In genomic region chr1:31423418-31423947, GRCh38 we compare ENCODE assay signal across 10 cellular contexts. TPM values are rescaled to one million over a fixed set of nuclear protein-coding genes. Genes with fewer than 3 reads are reported as not detected.
A peak's percentile ranks its signal among the peaks of the same experiment; 100 is the strongest.
DNase-seq lines count a peak whose midpoint lies in the region; ATAC-seq and TF ChIP-seq lines count a peak whose summit lies in the region.
"Had no signal": no experiment of that assay in that cellular context is flagged by ENCODE, and none has a peak within 500 bp of the region (broad histone marks: within the 10 kb centered on the region; RNA-seq: fewer than 3 reads in every experiment).

No MANE protein-coding gene starts in this region.

- peaks cover 44% of the 10 kb centered on the region for H3K36me3 ChIP-seq in DOHH2 (ENCODE audit: control insufficient read depth, low read length)

- H3K4me3 ChIP-seq in DOHH2 (ENCODE audit: low read length) = peak overlapping the region; percentile 97

- no peaks in the 10 kb centered on the region for H3K36me3 Mint-ChIP-seq in CD14-positive monocyte

- H3K9me2 ChIP-seq in DOHH2 (replicated peaks; ENCODE audit: control insufficient read depth, low read length) = no peaks in the 10 kb centered on the region

- H4K20me1 ChIP-seq in DOHH2 (ENCODE audit: control insufficient read depth, insufficient read depth, low read depth, low read length) = no peaks in the 10 kb centered on the region

- peaks cover 7 to 16% (median 13%) of the 10 kb centered on the region in 3 donors for H3K27me3 Mint-ChIP-seq in CD14-positive monocyte (ENCODE audit: low read depth in 3 of 3)

- no peak overlapping the region for H3K27ac Mint-ChIP-seq in CD14-positive monocyte

- TF ChIP-seq CTCF in DOHH2 (IDR thresholded peaks at IDR 0.05; ENCODE audit: low read depth, low read length, poor library complexity, severe bottlenecking) (no peak), CD14-positive monocyte (IDR thresholded peaks at IDR 0.05) (no peak)

- ATAC-seq in GM19324 (IDR thresholded peaks at IDR 0.05; ENCODE audit: low FRiP score, unreplicated experiment) (peak; percentile 76), HG03060 (IDR thresholded peaks at IDR 0.05; ENCODE audit: low read depth, unreplicated experiment) (peak; percentile 63)

- H3K9me3 Mint-ChIP-seq in CD14-positive monocyte = no peaks in the 10 kb centered on the region
- H3K9me3 Mint-ChIP-seq: nephron had no signal

- intact Hi-C loops in CD14-positive monocyte (cut with micrococcal nuclease) = loop anchor here (2.0 to 10.0 kb wide), 2 partner anchors 27 to 121 kb away; no protein-coding TSS in a partner anchor

- H3K4me1 Mint-ChIP-seq in CD14-positive monocyte = peaks cover 8% of the 10 kb centered on the region

- H3K4me2 ChIP-seq in DOHH2 (ENCODE audit: low read length) = peak overlapping the region; percentile 93

- H3K79me2 ChIP-seq in DOHH2 (ENCODE audit: control insufficient read depth, low read length) = peaks cover 47% of the 10 kb centered on the region

- peak overlapping the region; percentile 95 for H3K27ac ChIP-seq in DOHH2 (ENCODE audit: low read depth, low read length)

- DNase-seq in RPMI8226 (peak; percentile 95), NCI-H146 (lab: John Stamatoyannopoulos, UW) (no peak), CD14-positive monocyte (ENCODE audit: low spot score) (no peak)
- no peak for DNase-seq in activated naive CD4-positive, alpha-beta T cell treated with anti-CD3 and anti-CD28 coated beads, Interleukin-2, amount 50 U/mL, for 16 hours
- DNase-seq in activated CD8-positive, alpha-beta memory T cell treated with anti-CD3 and anti-CD28 coated beads, Interleukin-2, amount 50 U/mL, for 4 hours = no peak
- DNase-seq: NCI-H524 treated with DMSO at 0.1 percent for 48 hours had no signal

- H3K27me3 ChIP-seq in DOHH2 (ENCODE audit: control insufficient read depth, low read length) = no peaks in the 10 kb centered on the region

- no peaks in the 10 kb centered on the region for H3K9me3 ChIP-seq in DOHH2 (ENCODE audit: control insufficient read depth, insufficient read depth, low read length)

- peak overlapping the region in 1 of 2 donors; percentile 15 for H3K4me3 Mint-ChIP-seq in CD14-positive monocyte
- H3K4me3 Mint-ChIP-seq: nephron had no signal

- peaks cover 70% of the 10 kb centered on the region for H3K4me1 ChIP-seq in DOHH2 (ENCODE audit: control insufficient read depth, low read length)

- H3F3A ChIP-seq in DOHH2 (ENCODE audit: control insufficient read depth, insufficient read depth) = peaks cover 5% of the 10 kb centered on the region

RNA-seq across cellular contexts. Expression of gene SERINC2, which starts 10.5 kb away (rescaled TPM):
- polyA plus RNA-seq in CD14-positive monocyte = 1 to 10 TPM; 4.1 to 7.8 TPM

RNA-seq across cellular contexts. Expression of gene FABP3, which starts 50.6 kb away (rescaled TPM):
- polyA plus RNA-seq in CD14-positive monocyte = not detected
